In the genomic region with DNA sequence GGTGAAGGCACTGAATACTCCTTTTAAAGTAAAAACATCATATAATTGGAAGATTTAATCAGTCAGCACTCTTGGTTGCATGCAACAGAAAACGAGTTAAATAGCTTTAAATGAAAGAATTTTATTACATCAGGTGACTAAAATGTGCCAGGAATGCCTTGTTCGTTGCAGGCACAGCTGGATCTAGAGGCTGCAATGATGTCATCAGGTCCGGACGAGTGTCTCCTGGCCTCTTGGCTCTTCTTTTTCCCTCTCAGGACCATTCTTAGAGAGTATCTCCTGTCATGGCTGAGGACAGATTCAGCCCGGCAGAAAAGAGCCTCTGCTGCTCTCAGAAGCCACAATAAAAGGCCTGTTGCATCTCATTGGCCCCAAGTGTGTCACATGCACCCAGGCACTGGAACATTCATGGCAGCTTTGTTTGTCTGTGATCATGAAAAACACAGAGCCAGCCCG, we compare ENCODE assay signal across 1 cellular context.
TF ChIP-seq lines count a peak whose summit lies in the region.

No MANE protein-coding gene starts in this region.

TF ChIP-seq in HCT116, 20 proteins besides CTCF, POLR2A, EP300 and RAD21 (continued from another document):
- TF ChIP-seq, protein P1, sequence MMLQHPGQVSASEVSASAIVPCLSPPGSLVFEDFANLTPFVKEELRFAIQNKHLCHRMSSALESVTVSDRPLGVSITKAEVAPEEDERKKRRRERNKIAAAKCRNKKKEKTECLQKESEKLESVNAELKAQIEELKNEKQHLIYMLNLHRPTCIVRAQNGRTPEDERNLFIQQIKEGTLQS (IDR thresholded peaks at IDR 0.05) = no peak
- TF ChIP-seq ZFX (IDR thresholded peaks at IDR 0.05) (no peak), CBX3 (IDR thresholded peaks at IDR 0.05; ENCODE audit: low read depth) (no peak), JUND (IDR thresholded peaks at IDR 0.05) (no peak), TCF7L2 (IDR thresholded peaks at IDR 0.05; ENCODE audit: borderline replicate concordance, extremely low read depth, insufficient read depth, insufficient read length) (no peak), CEBPB (IDR thresholded peaks at IDR 0.05; ENCODE audit: low read depth) (no peak), ZNF274 (IDR thresholded peaks at IDR 0.05; ENCODE audit: low read depth, low read length) (no peak)
- TF ChIP-seq, protein P2, sequence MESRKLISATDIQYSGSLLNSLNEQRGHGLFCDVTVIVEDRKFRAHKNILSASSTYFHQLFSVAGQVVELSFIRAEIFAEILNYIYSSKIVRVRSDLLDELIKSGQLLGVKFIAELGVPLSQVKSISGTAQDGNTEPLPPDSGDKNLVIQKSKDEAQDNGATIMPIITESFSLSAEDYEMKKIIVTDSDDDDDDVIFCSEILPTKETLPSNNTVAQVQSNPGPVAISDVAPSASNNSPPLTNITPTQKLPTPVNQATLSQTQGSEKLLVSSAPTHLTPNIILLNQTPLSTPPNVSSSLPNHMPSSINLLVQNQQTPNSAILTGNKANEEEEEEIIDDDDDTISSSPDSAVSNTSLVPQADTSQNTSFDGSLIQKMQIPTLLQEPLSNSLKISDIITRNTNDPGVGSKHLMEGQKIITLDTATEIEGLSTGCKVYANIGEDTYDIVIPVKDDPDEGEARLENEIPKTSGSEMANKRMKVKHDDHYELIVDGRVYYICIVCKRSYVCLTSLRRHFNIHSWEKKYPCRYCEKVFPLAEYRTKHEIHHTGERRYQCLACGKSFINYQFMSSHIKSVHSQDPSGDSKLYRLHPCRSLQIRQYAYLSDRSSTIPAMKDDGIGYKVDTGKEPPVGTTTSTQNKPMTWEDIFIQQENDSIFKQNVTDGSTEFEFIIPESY (IDR thresholded peaks at IDR 0.05; ENCODE audit: extremely low read depth, insufficient replicate concordance, low read length) = no peak
- TF ChIP-seq, protein P3, sequence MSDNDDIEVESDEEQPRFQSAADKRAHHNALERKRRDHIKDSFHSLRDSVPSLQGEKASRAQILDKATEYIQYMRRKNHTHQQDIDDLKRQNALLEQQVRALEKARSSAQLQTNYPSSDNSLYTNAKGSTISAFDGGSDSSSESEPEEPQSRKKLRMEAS (IDR thresholded peaks at IDR 0.05) = no peak
TF ChIP-seq in HCT116: peak in this region for 0.
